In genomic region chr3:112059497-112059896, GRCh38 we compare ENCODE assay signal across 1 cellular context.
TF ChIP-seq lines count a peak whose summit lies in the region.

No MANE protein-coding gene starts in this region.

TF ChIP-seq in IMR-90, 13 proteins besides CTCF, POLR2A, EP300 and RAD21:
- TF ChIP-seq SMC3 (IDR thresholded peaks at IDR 0.05; ENCODE audit: low read depth, low read length) = no peak
- no peak for TF ChIP-seq MXI1 (IDR thresholded peaks at IDR 0.05; ENCODE audit: borderline replicate concordance, low read depth, low read length)
- no peak for TF ChIP-seq FOS (IDR thresholded peaks at IDR 0.05; ENCODE audit: low read depth, low read length)
